In the genomic region with DNA sequence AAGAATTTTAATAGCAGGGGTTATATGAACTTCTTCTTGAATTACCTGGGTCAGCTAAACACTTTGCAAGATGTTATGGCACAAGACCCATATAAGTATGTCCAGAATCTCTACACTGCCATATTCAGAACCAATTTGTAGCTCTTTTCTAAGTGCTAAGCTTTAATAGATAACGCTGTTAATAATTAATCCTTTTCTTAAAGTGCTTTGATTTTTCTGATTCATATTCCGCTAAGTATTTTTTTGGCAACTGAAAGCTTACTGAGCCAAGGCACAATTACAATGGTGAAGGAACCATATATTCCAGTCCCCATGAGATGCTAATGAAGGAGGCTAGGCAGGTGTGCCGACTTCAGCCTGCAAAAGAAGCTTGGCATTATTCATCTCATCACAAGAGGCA, we compare ENCODE assay signal across 24 cellular contexts. TPM values are rescaled to one million over a fixed set of nuclear protein-coding genes. Genes with fewer than 3 reads are reported as not detected.
DNase-seq lines count a peak whose midpoint lies in the region; ATAC-seq, FAIRE-seq and TF ChIP-seq lines count a peak whose summit lies in the region.
"Had no signal": no experiment of that assay in that cellular context is flagged by ENCODE, and none has a peak within 500 bp of the region (broad histone marks: within the 10 kb centered on the region; RNA-seq: fewer than 3 reads in every experiment).

No MANE protein-coding gene starts in this region.

- H3T11ph ChIP-seq in H9 (ENCODE audit: low read length), result no peak overlapping the region

- H2BK5ac ChIP-seq in H9 (ENCODE audit: insufficient read length, low read length) (no peak overlapping the region), H1 (ENCODE audit: low read depth, low read length) (no peak overlapping the region)

- no peak for TF ChIP-seq CTCF in H9 (conservative IDR thresholded peaks at IDR 0.05)
- no peak for TF ChIP-seq CTCF in H1 (IDR thresholded peaks at IDR 0.05; ENCODE audit: control extremely low read depth in 1 of 3, insufficient read depth in 1 of 3, low read depth in 1 of 3, low read length in 3 of 3)
- TF ChIP-seq CTCF in pancreas (IDR thresholded peaks at IDR 0.05), result no peak
- TF ChIP-seq CTCF in transverse colon (IDR thresholded peaks at IDR 0.05), result no peak

- H2BK20ac ChIP-seq in H9 (ENCODE audit: low read depth, low read length, poor library complexity, severe bottlenecking) (no peak overlapping the region), H1 (ENCODE audit: low read length) (0 out of 2 replicates have a peak overlapping the region, but pooled peaks have one; percentile 66)

- H3K4me3 Mint-ChIP-seq in H9, result no peak overlapping the region
- H3K4me3 Mint-ChIP-seq: CD4-positive, alpha-beta T cell had no signal

- H3K4me1 ChIP-seq in H9 (ENCODE audit: insufficient read depth, low read length) (peaks cover 12% of the 10 kb centered on the region; the same call in 1 of the 2 replicates), H1 (replicated peaks in 1 of 4; ENCODE audit: control insufficient read depth in 3 of 4, insufficient read depth in 4 of 4, low read length in 3 of 4) (peaks cover 6 to 19% (median 11%) of the 10 kb centered on the region in 4 experiments; a peak in 5 of 7 replicates), pancreas (peaks cover 3 to 14% (median 11%) of the 10 kb centered on the region in 3 donors), transverse colon (peaks cover 0 to 13% (median 0%) of the 10 kb centered on the region in 4 donors)
- H3K4me1 ChIP-seq: BLaER1, HAP-1, Peyer's patch had no signal

- H4K20me1 ChIP-seq in H9 (ENCODE audit: control insufficient read depth, insufficient read depth, insufficient read length), result no peaks in the 10 kb centered on the region
- H4K20me1 ChIP-seq in H1 (replicated peaks in 1 of 2; ENCODE audit: control insufficient read depth in 1 of 2, insufficient read depth in 2 of 2, low read length in 2 of 2), result no peaks in the 10 kb centered on the region
- H4K20me1 ChIP-seq: BLaER1 had no signal

- H3K14ac ChIP-seq in H9 (ENCODE audit: insufficient read depth, low read length), result no peak overlapping the region
- no peak overlapping the region for H3K14ac ChIP-seq in H1 (ENCODE audit: insufficient read length)

- no peak overlapping the region for H4K91ac ChIP-seq in H9 (ENCODE audit: insufficient read length, low read depth, low read length)
- no peak overlapping the region for H4K91ac ChIP-seq in H1 (replicated peaks; ENCODE audit: insufficient read length, low read length)

- intact Hi-C loops in pancreas (cut with DNase I), result no loop called here
- intact Hi-C loops in transverse colon (cut with DNase I; ENCODE audit: low total_unique reads), result no loop called here
- intact Hi-C loops in Right ventricle myocardium inferior (cut with DNase I), result no loop called here

- H2AK5ac ChIP-seq in H9 (ENCODE audit: insufficient read length, low read length) (no peak overlapping the region), H1 (ENCODE audit: low read depth, low read length) (no peak overlapping the region)

- no peak overlapping the region for H3K18ac ChIP-seq in H9 (ENCODE audit: insufficient read length, low read depth, low read length)
- H3K18ac ChIP-seq in H1 (ENCODE audit: extremely low read depth, low read length), result no peak overlapping the region

- H4K8ac ChIP-seq in H9 (replicated peaks; ENCODE audit: insufficient read length, low read depth, low read length) (no peak overlapping the region), H1 (ENCODE audit: extremely low read depth, insufficient read depth, low read length) (no peak overlapping the region)

- H3K23me2 ChIP-seq in H9 (ENCODE audit: insufficient read length, low read depth, low read length, poor library complexity, severe bottlenecking) (no peaks in the 10 kb centered on the region), H1 (ENCODE audit: low read depth, low read length) (no peaks in the 10 kb centered on the region)

- FAIRE-seq in H1 (lab: Jason Lieb, UNC), result no peak
- FAIRE-seq in pancreas (lab: Jason Lieb, UNC), result no peak
- FAIRE-seq: A204.1, D721Med, GM19239 had no signal

- H3K27ac Mint-ChIP-seq in H9, result peak overlapping the region in 2 of 3 experiments; percentile 19 to 40; a peak in 1 of 7 replicates
- H3K27ac Mint-ChIP-seq: CD4-positive, alpha-beta T cell; HFFc6 had no signal

- H2BK15ac ChIP-seq in H9 (ENCODE audit: low read depth, low read length), result no peak overlapping the region
- no peak overlapping the region for H2BK15ac ChIP-seq in H1 (ENCODE audit: low read length)

- H3K36me3 Mint-ChIP-seq in H9 (ENCODE audit: insufficient read depth in 1 of 3, low read depth in 3 of 3), result peaks cover 0 to 3% (median 2%) of the 10 kb centered on the region in 3 experiments; a peak in 3 of 7 replicates

- H3K56ac ChIP-seq in H9 (ENCODE audit: insufficient read length, low read depth, low read length) (no peak overlapping the region), H1 (replicated peaks; ENCODE audit: insufficient read length, low read depth, low read length) (no peak overlapping the region)

- no peak for TF ChIP-seq RAD21 in H1 (IDR thresholded peaks at IDR 0.05 in 1 of 2, conservative IDR thresholded peaks at IDR 0.05 in 1 of 2; ENCODE audit: low read depth in 2 of 2, low read length in 2 of 2)

- H3K23ac ChIP-seq in H9 (ENCODE audit: insufficient read length, low read depth, low read length) (no peak overlapping the region), H1 (ENCODE audit: insufficient read length) (no peak overlapping the region)

- H3K9me3 Mint-ChIP-seq in H9, result peaks cover 4 to 15% of the 10 kb centered on the region in 2 experiments; a peak in 4 of 5 replicates
- H3K9me3 Mint-ChIP-seq: CD4-positive, alpha-beta T cell; HFFc6 had no signal

- no CpG with 5 or more reads among the region's 3 CpGs for WGBS in H9 (ENCODE audit: extremely low coverage, insufficient read length, low lambda C conversion rate)
- WGBS in H1 (ENCODE audit: extremely low coverage in 1 of 2, insufficient coverage in 1 of 2, insufficient read length in 1 of 2, insufficient replicate concordance in 2 of 2, low coverage in 1 of 2, low lambda C conversion rate in 2 of 2, missing lambda C conversion rate in 1 of 2), 2 experiments, result 88% methylated on average over 3 of the region's 3 CpGs; no CpG with 5 or more reads in 1 of the 2 experiments
- WGBS in pancreas, 2 donors, result 43 to 44% methylated on average over 3 of the region's 3 CpGs
- 85 to 88% methylated on average over 1 to 3 of the region's 3 CpGs for WGBS in transverse colon (ENCODE audit: low coverage in 1 of 2), 2 donors

- DNase-seq in H9 (no peak), H1 (ENCODE audit: low read depth in 1 of 2, low spot score in 2 of 2) (no peak), pancreas (no peak), transverse colon (no peak), Right ventricle myocardium inferior (ENCODE audit: missing footprints) (no peak), substantia nigra (lab: John Stamatoyannopoulos, UW) (no peak)
- DNase-seq: CD4-positive, alpha-beta T cell; NCI-H1092; NCI-H1417 treated with DMSO at 0.1 percent for 48 hours; NCI-H1694 treated with DMSO at 0.1 percent for 48 hours; NCI-H2081; NCI-H2171; NCI-H510A; NCI-H69; Peyer's patch; SK-N-SH had no signal

- ATAC-seq in pancreas (peak in 3 of 4 donors; percentile 56 to 69 (median 57)), HG02973 (IDR thresholded peaks at IDR 0.05; ENCODE audit: unreplicated experiment) (no peak), Right ventricle myocardium inferior (no peak)

- H2AFZ ChIP-seq in H9 (ENCODE audit: low read length) (no peak overlapping the region), H1 (ENCODE audit: low read length) (no peak overlapping the region)

- H3K4me3 ChIP-seq in H1 (ENCODE audit: extremely low read depth in 1 of 4, insufficient read depth in 2 of 4, low read depth in 3 of 4, low read length in 4 of 4), result no peak overlapping the region
- no peak overlapping the region for H3K4me3 ChIP-seq in pancreas
- H3K4me3 ChIP-seq in transverse colon, result no peak overlapping the region
- H3K4me3 ChIP-seq: BLaER1, HAP-1, Peyer's patch had no signal

- H3K27me3 Mint-ChIP-seq in H9 (ENCODE audit: low read depth), result no peaks in the 10 kb centered on the region; the same call in 1 of the 2 replicates
- H3K27me3 Mint-ChIP-seq: CD4-positive, alpha-beta T cell had no signal

- H3K79me1 ChIP-seq in H9 (ENCODE audit: insufficient read depth, low read depth, low read length, poor library complexity, severe bottlenecking), result no peaks in the 10 kb centered on the region
- no peaks in the 10 kb centered on the region for H3K79me1 ChIP-seq in H1 (ENCODE audit: low read depth, low read length)

- no peak overlapping the region for H4K5ac ChIP-seq in H9 (ENCODE audit: insufficient read length, low read depth, low read length)
- H4K5ac ChIP-seq in H1 (ENCODE audit: insufficient read length, low read depth, low read length), result no peak overlapping the region

- H3K27ac ChIP-seq in H9 (ENCODE audit: insufficient read length, low read depth, low read length) (no peak overlapping the region), H1 (ENCODE audit: low read depth, low read length) (no peak overlapping the region), pancreas (no peak overlapping the region), transverse colon (peak overlapping the region in 3 of 4 donors; percentile 60 to 78 (median 61)), substantia nigra (ENCODE audit: low read depth, low read length, poor library complexity, severe bottlenecking) (no peak overlapping the region)
- H3K27ac ChIP-seq: BLaER1, HL-60, Peyer's patch had no signal

- H3K79me2 ChIP-seq in H9 (ENCODE audit: insufficient read depth, low read length), result no peaks in the 10 kb centered on the region
- H3K79me2 ChIP-seq in H1 (ENCODE audit: control insufficient read depth in 1 of 2, insufficient read depth in 2 of 2, low read length in 2 of 2), result no peaks in the 10 kb centered on the region

- H2BK12ac ChIP-seq in H9 (ENCODE audit: insufficient read length, low read depth, low read length) (no peak overlapping the region), H1 (ENCODE audit: low read depth, low read length) (peak overlapping the region; percentile 80; the same call in 1 of the 2 replicates)

- H3K36me3 ChIP-seq in H1 (ENCODE audit: control insufficient read depth in 2 of 4, insufficient read depth in 4 of 4, low read length in 3 of 4), result no peaks in the 10 kb centered on the region
- no peaks in the 10 kb centered on the region for H3K36me3 ChIP-seq in pancreas
- H3K36me3 ChIP-seq in transverse colon, result no peaks in the 10 kb centered on the region
- H3K36me3 ChIP-seq: BLaER1, HAP-1, Peyer's patch had no signal

- CTCF ChIA-PET in H1 (lab: Charles Lee; ENCODE audit: partially characterized antibody), result interaction anchor here (0.6 to 1.3 kb wide), 5 partner anchors 9 to 356 kb away, joined by 3 to 4 read pairs (median 3); no protein-coding TSS in a partner anchor

- H3K27me3 ChIP-seq in H9 (ENCODE audit: insufficient read depth, low read length) (no peaks in the 10 kb centered on the region), H1 (replicated peaks in 1 of 4; ENCODE audit: control insufficient read depth in 3 of 4, extremely low read depth in 1 of 4, insufficient read depth in 3 of 4, low read length in 3 of 4) (no peaks in the 10 kb centered on the region), pancreas (no peaks in the 10 kb centered on the region), transverse colon (no peaks in the 10 kb centered on the region)
- H3K27me3 ChIP-seq: Peyer's patch had no signal

- TF ChIP-seq POLR2A in H1 (IDR thresholded peaks at IDR 0.05; ENCODE audit: control extremely low read depth in 1 of 2, low read depth in 2 of 2, low read length in 2 of 2), result no peak
- TF ChIP-seq POLR2A in transverse colon (IDR thresholded peaks at IDR 0.05), result no peak

- TF ChIP-seq EP300 in H1 (IDR thresholded peaks at IDR 0.05; ENCODE audit: borderline replicate concordance in 1 of 2, low read depth in 2 of 2, low read length in 2 of 2) (no peak), transverse colon (IDR thresholded peaks at IDR 0.05; ENCODE audit: low read depth) (no peak)

- no peaks in the 10 kb centered on the region for H3K9me3 ChIP-seq in H9 (ENCODE audit: control insufficient read depth, low read depth, low read length)
- H3K9me3 ChIP-seq in H1 (ENCODE audit: insufficient read depth in 2 of 2, low read depth in 1 of 2, low read length in 1 of 2), result peaks cover 2 to 4% of the 10 kb centered on the region in 2 experiments; a peak in 3 of 4 replicates
- H3K9me3 ChIP-seq in pancreas, result no peaks in the 10 kb centered on the region
- H3K9me3 ChIP-seq in transverse colon, result no peaks in the 10 kb centered on the region
- H3K9me3 ChIP-seq: HAP-1, Peyer's patch, SK-N-SH had no signal

- H3K4me2 ChIP-seq in H9 (ENCODE audit: insufficient read depth, insufficient read length, low read length) (no peak overlapping the region), H1 (ENCODE audit: insufficient read depth in 1 of 2, low read depth in 2 of 2, low read length in 2 of 2) (no peak overlapping the region; a peak in 1 of 4 replicates)
- H3K4me2 ChIP-seq: BLaER1 had no signal

- in situ Hi-C loops in transverse colon (cut with MboI; ENCODE audit: low pct_ligation_motif_present in 1 of 4, low pct_unique_long_range_greater_than_20kb in 1 of 4, low sequenced_read_pairs in 3 of 4), result no loop called here

- peaks cover 28 to 29% of the 10 kb centered on the region in 2 experiments for H3K4me1 Mint-ChIP-seq in H9

- H2BK120ac ChIP-seq in H9 (ENCODE audit: low read depth, low read length, poor library complexity, severe bottlenecking) (no peak overlapping the region), H1 (replicated peaks; ENCODE audit: low read depth, low read length) (no peak overlapping the region)

- POLR2A ChIA-PET in H1 (lab: Charles Lee; ENCODE audit: partially characterized antibody), result no interaction called here

- H3K9ac ChIP-seq in H9 (ENCODE audit: extremely low read depth, insufficient read length, low read length) (no peak overlapping the region), H1 (replicated peaks in 1 of 4; ENCODE audit: extremely low read depth in 1 of 4, low read depth in 3 of 4, low read length in 3 of 4) (no peak overlapping the region)
- H3K9ac ChIP-seq: BLaER1, SK-N-SH had no signal

- no peak overlapping the region for H3K4ac ChIP-seq in H9 (ENCODE audit: low read depth, low read length)
- no peak overlapping the region for H3K4ac ChIP-seq in H1 (replicated peaks; ENCODE audit: insufficient read length, low read depth, low read length)

RNA-seq across cellular contexts. Expression of a gene that starts 33.0 kb away (rescaled TPM):
- 36.2 and 41.9 TPM in 2 replicates for total RNA-seq in H9 (2021)
- 57.0 and 57.3 TPM in 2 replicates for total RNA-seq in H1 (2021; fragmentation: NEBNext Ultra II Directional; extraction: Animal tissue kit (Norgen Biotek cat#: 25700))
- 40.8 and 55.1 TPM in 2 replicates for polyA plus RNA-seq in H1 (2011; rRNA removed)
- polyA plus RNA-seq in H1 (2011; cell fraction: cytosol; rRNA removed), result 53.2 TPM
- 51.6 TPM for polyA plus RNA-seq in H1 (2011; cell fraction: nucleus; rRNA removed)
- 55.5 to 79.9 TPM (median 61.3 TPM) in 4 replicates for polyA plus RNA-seq in H1 (2012, experiment 1 of 2)
- polyA plus RNA-seq in H1 (2012, experiment 2 of 2), result 17.4 TPM
- 70.6 TPM for polyA plus RNA-seq in H1 (2013, experiment 1 of 2)
- polyA plus RNA-seq in H1 (2013, experiment 2 of 2), result 72.8 TPM
- 47.1 and 52.7 TPM in 2 replicates for polyA minus RNA-seq in H1 (2011; rRNA and poly(A)+ RNA removed)
- 51.4 TPM for polyA minus RNA-seq in H1 (2011; cell fraction: cytosol; rRNA and poly(A)+ RNA removed)
- 65.9 TPM for polyA minus RNA-seq in H1 (2011; cell fraction: nucleus; rRNA and poly(A)+ RNA removed)
- total RNA-seq in pancreas, result 10 to 100 TPM in 3 of 6 donors, 1 to 10 TPM in 3; 4.0 to 66.9 (median 8.9) TPM
- polyA plus RNA-seq in pancreas, result 10 to 100 TPM; 20.8 to 21.2 TPM
- 100 to 1,000 TPM in 1 of 4 donors, 10 to 100 TPM in 3; 14.2 to 109 (median 36.1) TPM for total RNA-seq in transverse colon
- total RNA-seq in Right ventricle myocardium inferior, result 33.4 TPM

Comparison
In these comparisons a context has a peak if more than half of its experiments do, and no peak if none do; other contexts are left out.
1. H3K27ac ChIP-seq: peak in transverse colon (3 of 4); none in H9 (single experiment), H1 (single experiment), pancreas (0 of 4) and substantia nigra (single experiment).
2. ATAC-seq: peak in pancreas (3 of 4); none in HG02973 (single experiment) and Right ventricle myocardium inferior (single experiment).